In the genomic region with DNA sequence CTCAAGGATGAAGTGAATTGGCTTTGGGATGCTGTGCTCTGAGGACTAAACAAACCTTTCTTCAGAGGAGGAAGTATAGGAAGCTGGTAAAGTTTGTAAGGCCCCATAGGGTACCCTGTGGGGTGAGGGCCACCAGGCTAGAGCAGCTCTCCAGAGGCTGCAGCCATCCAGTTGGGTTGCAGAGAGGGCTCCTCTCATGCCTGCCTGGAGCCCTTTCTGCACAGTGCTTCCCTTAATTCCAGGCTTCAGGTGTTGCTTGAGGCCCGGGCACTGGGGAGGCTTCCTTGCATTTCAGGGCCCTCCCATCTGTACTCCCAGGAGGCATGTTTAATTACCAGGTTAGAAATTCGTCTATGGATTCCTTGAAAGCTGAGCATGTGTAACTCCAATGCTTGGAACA, we compare ENCODE assay signal across 19 cellular contexts.
"Had no signal": no experiment of that assay in that cellular context is flagged by ENCODE, and none has a peak within 500 bp of the region (broad histone marks: within the 10 kb centered on the region; RNA-seq: fewer than 3 reads in every experiment).

No MANE protein-coding gene starts in this region.

- H3K9me3 Mint-ChIP-seq: natural killer cell treated with Interleukin-12 subunit alpha and Interleukin-12 subunit beta and Interleukin-15 and Interleukin-18, amount 100 ng/mL, for 72 hours; neural progenitor cell; stimulated activated naive B cell treated with anti-CD40 and anti-IgM and Interleukin-4, amounts not matched to agents 10 μg/mL and 1 μg/mL and 100 μg/mL, for 72 hours; stimulated activated naive CD8-positive, alpha-beta T cell treated with anti-CD3 and anti-CD28 coated beads, Interleukin-15, amount 100 ng/mL, for 72 hours had no signal

- H3K4me1 Mint-ChIP-seq: stimulated activated naive B cell treated with anti-CD40 and anti-IgM and Interleukin-4, amounts not matched to agents 10 μg/mL and 1 μg/mL and 100 μg/mL, for 72 hours; stimulated activated naive CD8-positive, alpha-beta T cell treated with anti-CD3 and anti-CD28 coated beads, Interleukin-15, amount 100 ng/mL, for 72 hours had no signal

- H3K4me3 Mint-ChIP-seq: natural killer cell treated with Interleukin-12 subunit alpha and Interleukin-12 subunit beta and Interleukin-15 and Interleukin-18, amount 100 ng/mL, for 72 hours; neural progenitor cell; stimulated activated naive B cell treated with anti-CD40 and anti-IgM and Interleukin-4, amounts not matched to agents 10 μg/mL and 1 μg/mL and 100 μg/mL, for 72 hours; stimulated activated naive CD8-positive, alpha-beta T cell treated with anti-CD3 and anti-CD28 coated beads, Interleukin-15, amount 100 ng/mL, for 72 hours had no signal

- H2AFZ ChIP-seq: neural progenitor cell had no signal

- H3K4me3 ChIP-seq: coronary artery, heart left ventricle, neural progenitor cell, pancreas, testis, tibial nerve had no signal

- H3K27ac ChIP-seq: coronary artery, heart left ventricle, neural progenitor cell, pancreas, testis, tibial nerve had no signal

- DNase-seq: effector CD8-positive, alpha-beta T cell; heart left ventricle; hippocampal formation; occipital lobe; pancreas; right cardiac atrium; stimulated activated CD4-positive, alpha-beta T cell treated with anti-CD3 and anti-CD28 coated beads, Interleukin-15, amount 100 ng/mL, for 24 hours; stimulated activated CD4-positive, alpha-beta T cell treated with anti-CD3 and anti-CD28 coated beads, Interleukin-1b, Interleukin-23, amount 100 ng/mL, for 48 hours; stimulated activated CD4-positive, alpha-beta T cell treated with anti-CD3 and anti-CD28 coated beads, Interleukin-4, amount 100 ng/mL, for 24 hours; stimulated activated naive B cell treated with anti-CD40 and anti-IgM and Interleukin-4, amounts not matched to agents 10 μg/mL and 1 μg/mL and 100 μg/mL, for 72 hours; stimulated activated naive CD8-positive, alpha-beta T cell treated with anti-CD3 and anti-CD28 coated beads, Interleukin-15, amount 100 ng/mL, for 72 hours; testis had no signal

- H3K4me2 ChIP-seq: neural progenitor cell had no signal

- H3K9ac ChIP-seq: neural progenitor cell had no signal

- H3K36me3 ChIP-seq: heart left ventricle, neural progenitor cell, pancreas, tibial nerve had no signal

- H3K27ac Mint-ChIP-seq: natural killer cell treated with Interleukin-12 subunit alpha and Interleukin-12 subunit beta and Interleukin-15 and Interleukin-18, amount 100 ng/mL, for 72 hours; neural progenitor cell; progenitor cell of endocrine pancreas; stimulated activated naive CD8-positive, alpha-beta T cell treated with anti-CD3 and anti-CD28 coated beads, Interleukin-15, amount 100 ng/mL, for 72 hours had no signal

- H3K36me3 Mint-ChIP-seq: natural killer cell treated with Interleukin-12 subunit alpha and Interleukin-12 subunit beta and Interleukin-15 and Interleukin-18, amount 100 ng/mL, for 72 hours; neural progenitor cell; stimulated activated naive B cell treated with anti-CD40 and anti-IgM and Interleukin-4, amounts not matched to agents 10 μg/mL and 1 μg/mL and 100 μg/mL, for 72 hours had no signal

- ATAC-seq: esophagus mucosa; heart left ventricle; left lobe of liver; natural killer cell treated with Interleukin-12 subunit alpha and Interleukin-12 subunit beta and Interleukin-15 and Interleukin-18, amount 100 ng/mL, for 72 hours; pancreas; right cardiac atrium; stimulated activated naive B cell treated with anti-CD40 and anti-IgM and Interleukin-4, amounts not matched to agents 10 μg/mL and 1 μg/mL and 100 μg/mL, for 72 hours; stimulated activated naive CD8-positive, alpha-beta T cell treated with anti-CD3 and anti-CD28 coated beads, Interleukin-15, amount 100 ng/mL, for 72 hours had no signal

- H3K4me1 ChIP-seq: neural progenitor cell, pancreas, testis had no signal

- H3K9me3 ChIP-seq: heart left ventricle, pancreas, testis, tibial nerve had no signal

- H3K27me3 ChIP-seq: heart left ventricle, neural progenitor cell, pancreas, testis, tibial nerve had no signal
